Comparison of ENCODE assay signal across 1 cellular context in genomic region chr16:66374176-66374575, GRCh38.
TF ChIP-seq lines count a peak whose summit lies in the region.

No MANE protein-coding gene starts in this region.

TF ChIP-seq in GM12878, 131 proteins besides CTCF, POLR2A, EP300 and RAD21 (continued from another document):
- TF ChIP-seq REST (IDR thresholded peaks at IDR 0.05; ENCODE audit: low read depth, low read length) (no peak), WRNIP1 (IDR thresholded peaks at IDR 0.05; ENCODE audit: borderline replicate concordance, low read depth, low read length) (no peak), SPI1 (IDR thresholded peaks at IDR 0.05; ENCODE audit: borderline replicate concordance, insufficient read depth, low read depth, low read length) (no peak), BMI1 (IDR thresholded peaks at IDR 0.05; ENCODE audit: borderline replicate concordance) (no peak), NFIC (IDR thresholded peaks at IDR 0.05; ENCODE audit: low read depth, low read length) (no peak), PAX5 (IDR thresholded peaks at IDR 0.05; ENCODE audit: borderline replicate concordance, low read depth, low read length) (no peak)
